In the genomic region with DNA sequence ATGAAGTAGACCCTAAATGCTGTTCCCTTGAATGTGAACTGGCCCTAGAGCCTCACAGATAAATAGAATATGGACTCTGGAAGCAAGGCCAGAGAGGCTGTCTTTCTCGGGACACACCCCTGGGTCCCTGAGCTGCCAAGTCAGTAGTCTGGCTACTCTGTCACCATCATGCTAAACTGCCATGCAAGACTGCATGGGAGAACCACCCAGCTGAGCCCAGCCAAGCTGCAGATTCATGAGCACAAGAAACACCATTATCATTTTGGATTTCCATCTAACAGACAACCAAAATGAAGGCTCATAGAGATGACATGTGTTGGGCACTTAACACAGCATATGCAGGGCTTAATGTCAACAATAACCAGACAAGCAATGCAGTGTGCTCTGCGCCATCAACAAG, we compare ENCODE assay signal across 39 cellular contexts. TPM values are rescaled to one million over a fixed set of nuclear protein-coding genes. Genes with fewer than 3 reads are reported as not detected.
"Had no signal": no experiment of that assay in that cellular context is flagged by ENCODE, and none has a peak within 500 bp of the region (broad histone marks: within the 10 kb centered on the region; RNA-seq: fewer than 3 reads in every experiment).

No MANE protein-coding gene starts in this region.

- H3K4me1 Mint-ChIP-seq: activated CD4-positive, alpha-beta memory T cell treated with anti-CD3 and anti-CD28 coated beads, Interleukin-2, amount 10 ng/mL, durations not matched to agents 7 days and 5 days; activated CD4-positive, alpha-beta T cell treated with anti-CD3 and anti-CD28 coated beads for 36 hours; activated CD4-positive, alpha-beta T cell treated with anti-CD3 and anti-CD28 coated beads, Interleukin-2, amount 10 ng/mL, durations not matched to agents 7 days and 5 days; activated CD8-positive, alpha-beta memory T cell treated with anti-CD3 and anti-CD28 coated beads, Interleukin-2, amount 10 ng/mL, durations not matched to agents 7 days and 5 days; activated naive CD4-positive, alpha-beta T cell treated with anti-CD3 and anti-CD28 coated beads, Interleukin-2, amount 10 ng/mL, durations not matched to agents 7 days and 5 days; activated naive CD4-positive, alpha-beta T cell treated with anti-CD3 and anti-CD28 coated beads, Interleukin-2, amount 50 U/mL, for 24 hours; activated naive CD8-positive, alpha-beta T cell treated with anti-CD3 and anti-CD28 coated beads, Interleukin-2, amount 10 ng/mL, durations not matched to agents 7 days and 5 days; activated naive CD8-positive, alpha-beta T cell treated with anti-CD3 and anti-CD28 coated beads, Interleukin-2, amount 50 U/mL, for 24 hours had no signal

- H3K36me3 ChIP-seq: brain microvascular endothelial cell, breast epithelium, WERI-Rb-1 had no signal

- ATAC-seq: activated CD4-positive, alpha-beta T cell treated with anti-CD3 and anti-CD28 coated beads for 36 hours; activated CD4-positive, CD25-positive, alpha-beta regulatory T cell treated with anti-CD3 and anti-CD28 coated beads, Interleukin-2, amount 50 U/mL, for 24 hours; activated CD8-positive, alpha-beta memory T cell treated with anti-CD3 and anti-CD28 coated beads, Interleukin-2, amount 10 ng/mL, durations not matched to agents 7 days and 5 days; activated CD8-positive, alpha-beta T cell treated with anti-CD3 and anti-CD28 coated beads, Interleukin-2, amount 10 ng/mL, durations not matched to agents 7 days and 5 days; activated naive CD8-positive, alpha-beta T cell treated with anti-CD3 and anti-CD28 coated beads, Interleukin-2, amount 50 U/mL, for 24 hours; body of pancreas; WTC11 had no signal

- H3K4me3 ChIP-seq: body of pancreas, breast epithelium had no signal

- H3K27me3 Mint-ChIP-seq: activated CD4-positive, alpha-beta memory T cell treated with anti-CD3 and anti-CD28 coated beads, Interleukin-2, amount 10 ng/mL, durations not matched to agents 7 days and 5 days; activated CD4-positive, alpha-beta T cell treated with anti-CD3 and anti-CD28 coated beads for 36 hours; activated CD4-positive, alpha-beta T cell treated with anti-CD3 and anti-CD28 coated beads, Interleukin-2, amount 10 ng/mL, durations not matched to agents 7 days and 5 days; activated CD8-positive, alpha-beta memory T cell treated with anti-CD3 and anti-CD28 coated beads, Interleukin-2, amount 10 ng/mL, durations not matched to agents 7 days and 5 days; activated naive CD4-positive, alpha-beta T cell treated with anti-CD3 and anti-CD28 coated beads, Interleukin-2, amount 10 ng/mL, durations not matched to agents 7 days and 5 days; activated naive CD4-positive, alpha-beta T cell treated with anti-CD3 and anti-CD28 coated beads, Interleukin-2, amount 50 U/mL, for 24 hours; activated naive CD8-positive, alpha-beta T cell; activated naive CD8-positive, alpha-beta T cell treated with anti-CD3 and anti-CD28 coated beads, Interleukin-2, amount 10 ng/mL, durations not matched to agents 7 days and 5 days; activated naive CD8-positive, alpha-beta T cell treated with anti-CD3 and anti-CD28 coated beads, Interleukin-2, amount 50 U/mL, for 24 hours; activated T-cell treated with anti-CD3 and anti-CD28 coated beads, Interleukin-2, amount 50 U/mL, for 24 hours had no signal

- H3K27ac ChIP-seq: body of pancreas, brain microvascular endothelial cell, breast epithelium, WERI-Rb-1 had no signal

- FAIRE-seq: astrocyte, TTC549 had no signal

- H3K27ac Mint-ChIP-seq: activated CD4-positive, alpha-beta memory T cell treated with anti-CD3 and anti-CD28 coated beads, Interleukin-2, amount 10 ng/mL, durations not matched to agents 7 days and 5 days; activated CD4-positive, alpha-beta T cell treated with anti-CD3 and anti-CD28 coated beads for 36 hours; activated CD4-positive, alpha-beta T cell treated with anti-CD3 and anti-CD28 coated beads, Interleukin-2, amount 10 ng/mL, durations not matched to agents 7 days and 5 days; activated CD8-positive, alpha-beta memory T cell treated with anti-CD3 and anti-CD28 coated beads, Interleukin-2, amount 10 ng/mL, durations not matched to agents 7 days and 5 days; activated CD8-positive, alpha-beta T cell treated with anti-CD3 and anti-CD28 coated beads, Interleukin-2, amount 10 ng/mL, durations not matched to agents 7 days and 5 days; activated naive CD4-positive, alpha-beta T cell treated with anti-CD3 and anti-CD28 coated beads, Interleukin-2, amount 10 ng/mL, durations not matched to agents 7 days and 5 days; activated naive CD4-positive, alpha-beta T cell treated with anti-CD3 and anti-CD28 coated beads, Interleukin-2, amount 50 U/mL, for 24 hours; activated naive CD8-positive, alpha-beta T cell; activated naive CD8-positive, alpha-beta T cell treated with anti-CD3 and anti-CD28 coated beads, Interleukin-2, amount 10 ng/mL, durations not matched to agents 7 days and 5 days; activated naive CD8-positive, alpha-beta T cell treated with anti-CD3 and anti-CD28 coated beads, Interleukin-2, amount 50 U/mL, for 24 hours; activated T-cell treated with anti-CD3 and anti-CD28 coated beads, Interleukin-2, amount 50 U/mL, for 24 hours; activated T-helper 2 cell treated with anti-CD3 and anti-CD28 coated beads, Interferon-gamma antibody, Interleukin-2, Interleukin-4, amounts not matched to agents 10 μg/mL and 5 μg/mL and 100 μg/mL, durations not matched to agents 14 hours and 24 hours and 36 hours; T-helper 1 cell treated with Interleukin-12 subunit alpha and Interleukin-12 subunit beta and Interleukin-4 antibody, amounts not matched to agents 30 μg/mL and 1 μg/mL, for 36 hours; T-helper 2 cell treated with Interferon-gamma antibody and Interleukin-4, amounts not matched to agents 5 μg/mL and 100 μg/mL, for 36 hours; WTC11 had no signal

- H3K4me3 Mint-ChIP-seq: activated CD4-positive, alpha-beta memory T cell treated with anti-CD3 and anti-CD28 coated beads, Interleukin-2, amount 10 ng/mL, durations not matched to agents 7 days and 5 days; activated CD4-positive, alpha-beta T cell treated with anti-CD3 and anti-CD28 coated beads for 36 hours; activated CD4-positive, alpha-beta T cell treated with anti-CD3 and anti-CD28 coated beads, Interleukin-2, amount 10 ng/mL, durations not matched to agents 7 days and 5 days; activated CD8-positive, alpha-beta memory T cell treated with anti-CD3 and anti-CD28 coated beads, Interleukin-2, amount 10 ng/mL, durations not matched to agents 7 days and 5 days; activated CD8-positive, alpha-beta T cell treated with anti-CD3 and anti-CD28 coated beads, Interleukin-2, amount 10 ng/mL, durations not matched to agents 7 days and 5 days; activated naive CD4-positive, alpha-beta T cell treated with anti-CD3 and anti-CD28 coated beads, Interleukin-2, amount 10 ng/mL, durations not matched to agents 7 days and 5 days; activated naive CD4-positive, alpha-beta T cell treated with anti-CD3 and anti-CD28 coated beads, Interleukin-2, amount 50 U/mL, for 24 hours; activated naive CD8-positive, alpha-beta T cell; activated naive CD8-positive, alpha-beta T cell treated with anti-CD3 and anti-CD28 coated beads, Interleukin-2, amount 10 ng/mL, durations not matched to agents 7 days and 5 days; activated naive CD8-positive, alpha-beta T cell treated with anti-CD3 and anti-CD28 coated beads, Interleukin-2, amount 50 U/mL, for 24 hours; activated T-cell treated with anti-CD3 and anti-CD28 coated beads, Interleukin-2, amount 50 U/mL, for 24 hours; T-helper 1 cell treated with Interleukin-12 subunit alpha and Interleukin-12 subunit beta and Interleukin-4 antibody, amounts not matched to agents 30 μg/mL and 1 μg/mL, for 36 hours; T-helper 2 cell treated with Interferon-gamma antibody and Interleukin-4, amounts not matched to agents 5 μg/mL and 100 μg/mL, for 36 hours; WTC11 had no signal

- H3K27me3 ChIP-seq: body of pancreas, brain microvascular endothelial cell, breast epithelium had no signal

- DNase-seq: activated CD4-positive, alpha-beta memory T cell treated with anti-CD3 and anti-CD28 coated beads, Interleukin-2, amount 10 ng/mL, durations not matched to agents 7 days and 5 days; activated CD4-positive, alpha-beta T cell treated with anti-CD3 and anti-CD28 coated beads for 1 hour; activated CD4-positive, alpha-beta T cell treated with anti-CD3 and anti-CD28 coated beads for 36 hours; activated CD4-positive, alpha-beta T cell treated with anti-CD3 and anti-CD28 coated beads for 48 hours; activated CD4-positive, alpha-beta T cell treated with anti-CD3 and anti-CD28 coated beads, Interleukin-2, amount 10 ng/mL, durations not matched to agents 7 days and 5 days; activated CD4-positive, alpha-beta T cell treated with anti-CD3 and anti-CD28 coated beads, Interleukin-2, amount 50 U/mL, for 48 hours; activated CD4-positive, CD25-positive, alpha-beta regulatory T cell; activated CD8-positive, alpha-beta memory T cell treated with anti-CD3 and anti-CD28 coated beads for 24 hours; activated CD8-positive, alpha-beta memory T cell treated with anti-CD3 and anti-CD28 coated beads, Interleukin-2, amount 10 ng/mL, durations not matched to agents 7 days and 5 days; activated CD8-positive, alpha-beta memory T cell treated with anti-CD3 and anti-CD28 coated beads, Interleukin-2, amount 50 U/mL, for 48 hours; activated CD8-positive, alpha-beta T cell treated with anti-CD3 and anti-CD28 coated beads, Interleukin-2, amount 10 ng/mL, durations not matched to agents 7 days and 5 days; activated effector memory CD4-positive, alpha-beta T cell treated with Interleukin-2 at 50 U/mL for 16 hours; activated gamma-delta T cell; activated naive CD4-positive, alpha-beta T cell treated with anti-CD3 and anti-CD28 coated beads, Interleukin-2, amount 10 ng/mL, durations not matched to agents 7 days and 5 days; activated naive CD4-positive, alpha-beta T cell treated with Interleukin-2 at 50 U/mL for 16 hours; activated naive CD8-positive, alpha-beta T cell treated with anti-CD3 and anti-CD28 coated beads, Interleukin-2, amount 10 ng/mL, durations not matched to agents 7 days and 5 days; activated naive CD8-positive, alpha-beta T cell treated with anti-CD3 and anti-CD28 coated beads, Interleukin-2, amount 50 U/mL, for 24 hours; activated T-cell treated with anti-CD3 and anti-CD28 coated beads, Interleukin-2, amount 50 U/mL, for 24 hours; activated T-cell treated with anti-CD3 and anti-CD28 coated beads, Interleukin-2, amount 50 U/mL, for 48 hours; amniotic stem cell; body of pancreas; brain microvascular endothelial cell; central memory CD4-positive, alpha-beta T cell; T-helper 1 cell; T-helper 2 cell; T-helper 9 cell; WERI-Rb-1 had no signal

RNA-seq across cellular contexts. Expression of gene CHGA, which starts 53.3 kb away (rescaled TPM):
- total RNA-seq: activated CD4-positive, alpha-beta memory T cell treated with anti-CD3 and anti-CD28 coated beads, Interleukin-2, amount 10 ng/mL, durations not matched to agents 7 days and 5 days; activated CD4-positive, alpha-beta T cell treated with anti-CD3 and anti-CD28 coated beads for 36 hours; activated CD4-positive, alpha-beta T cell treated with anti-CD3 and anti-CD28 coated beads, Interleukin-2, amount 10 ng/mL, durations not matched to agents 7 days and 5 days; activated CD8-positive, alpha-beta memory T cell treated with anti-CD3 and anti-CD28 coated beads, Interleukin-2, amount 10 ng/mL, durations not matched to agents 7 days and 5 days; activated CD8-positive, alpha-beta T cell treated with anti-CD3 and anti-CD28 coated beads, Interleukin-2, amount 10 ng/mL, durations not matched to agents 7 days and 5 days; activated naive CD8-positive, alpha-beta T cell treated with anti-CD3 and anti-CD28 coated beads, Interleukin-2, amount 10 ng/mL, durations not matched to agents 7 days and 5 days; activated T-helper 2 cell treated with anti-CD3 and anti-CD28 coated beads, Interferon-gamma antibody, Interleukin-2, Interleukin-4, amounts not matched to agents 10 μg/mL and 5 μg/mL and 100 μg/mL, durations not matched to agents 14 hours and 24 hours and 36 hours; aorta; astrocyte; cardiac septum had no signal
